9 cellular contexts compared by ENCODE assay signal in the genomic region with DNA sequence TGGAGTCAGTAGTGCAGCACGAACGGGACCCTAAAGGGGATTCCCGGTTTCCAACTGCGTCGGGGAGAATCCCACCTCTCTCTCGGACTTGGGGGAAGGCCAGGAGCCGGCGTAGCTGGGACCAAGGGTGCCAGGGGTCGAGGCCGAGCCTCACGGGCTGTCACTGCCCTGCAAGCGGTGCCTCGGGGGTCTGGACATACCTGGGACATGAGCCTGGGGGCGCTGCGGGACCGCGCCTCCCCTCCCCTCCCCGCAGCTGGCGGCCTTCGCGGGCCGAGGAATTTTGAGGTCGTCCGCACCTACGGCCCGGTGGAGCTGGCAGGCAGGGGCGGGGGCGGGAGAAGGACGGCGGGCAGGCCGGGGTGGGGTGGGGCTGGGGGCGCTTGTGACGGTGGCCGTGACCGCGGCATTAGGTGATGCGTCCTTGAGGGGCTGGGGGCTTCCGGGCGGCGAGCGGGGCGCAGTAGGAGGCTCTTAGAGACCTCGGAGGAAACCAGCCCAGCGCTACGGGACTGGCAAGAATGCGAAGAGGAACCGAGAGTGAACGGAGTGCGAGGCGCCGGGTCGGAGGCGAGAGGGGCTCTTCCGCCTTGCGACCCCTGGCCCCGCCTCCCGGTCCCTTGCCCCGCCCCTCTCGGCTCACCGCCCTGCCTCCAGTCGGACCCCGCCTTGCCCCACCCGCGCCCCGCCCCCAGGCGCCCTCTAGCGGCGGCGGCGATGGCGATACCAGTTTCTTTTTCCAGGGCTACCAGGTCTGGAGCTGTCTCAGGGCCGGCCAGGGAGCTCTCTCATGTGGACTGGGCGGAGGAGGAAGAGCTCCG. TPM values are rescaled to one million over a fixed set of nuclear protein-coding genes. Genes with fewer than 3 reads are reported as not detected.
DNase-seq lines count a peak whose midpoint lies in the region; ATAC-seq, FAIRE-seq and TF ChIP-seq lines count a peak whose summit lies in the region.
"Had no signal": no experiment of that assay in that cellular context is flagged by ENCODE, and none has a peak within 500 bp of the region (broad histone marks: within the 10 kb centered on the region; RNA-seq: fewer than 3 reads in every experiment).

No MANE protein-coding gene starts in this region.

- H3K4me3 Mint-ChIP-seq in chondrocyte (ENCODE audit: unreplicated experiment): peak overlapping the region; percentile 76

- H3K27ac ChIP-seq in BLaER1 treated with 17β-estradiol and CSF1 and Interleukin-3, amounts not matched to agents 10 nM and 100 nM: peak overlapping the region; percentile 73 to 87 (median 81)
- H3K27ac ChIP-seq: epithelial cell of prostate had no signal

- FAIRE-seq in GM19239 (lab: Jason Lieb, UNC): peak; percentile 91

- peak overlapping the region; percentile 57 for H3K27ac Mint-ChIP-seq in chondrocyte (ENCODE audit: unreplicated experiment)

- no peaks in the 10 kb centered on the region for H3K9me3 ChIP-seq in BLaER1 treated with 17β-estradiol and CSF1 and Interleukin-3, amounts not matched to agents 10 nM and 100 nM (replicated peaks in 1 of 11)

- H3K4me3 ChIP-seq in BLaER1 treated with 17β-estradiol and CSF1 and Interleukin-3, amounts not matched to agents 10 nM and 100 nM: peak overlapping the region; percentile 67 to 76 (median 70)

- ATAC-seq in HG03439 (IDR thresholded peaks at IDR 0.05; ENCODE audit: unreplicated experiment): peak; percentile 97

- no peaks in the 10 kb centered on the region for H4K20me1 ChIP-seq in BLaER1 treated with 17β-estradiol and CSF1 and Interleukin-3, amounts not matched to agents 10 nM and 100 nM

- H3K4me2 ChIP-seq in BLaER1 treated with 17β-estradiol and CSF1 and Interleukin-3, amounts not matched to agents 10 nM and 100 nM: peak overlapping the region; percentile 91 to 98 (median 94)

- peaks cover 24% of the 10 kb centered on the region for H3K4me1 Mint-ChIP-seq in chondrocyte (ENCODE audit: low read depth)

- no peaks in the 10 kb centered on the region for H3K36me3 Mint-ChIP-seq in chondrocyte (ENCODE audit: low read depth)

- H3K9me3 Mint-ChIP-seq in chondrocyte (ENCODE audit: low read depth): no peaks in the 10 kb centered on the region

- peak overlapping the region; percentile 76 to 95 (median 85) for H3K9ac ChIP-seq in BLaER1 treated with 17β-estradiol and CSF1 and Interleukin-3, amounts not matched to agents 10 nM and 100 nM

- peaks cover 5 to 27% (median 20%) of the 10 kb centered on the region in 10 experiments; a peak in 17 of 20 replicates for H3K4me1 ChIP-seq in BLaER1 treated with 17β-estradiol and CSF1 and Interleukin-3, amounts not matched to agents 10 nM and 100 nM

- peak; percentile 95 for TF ChIP-seq CTCF in chondrocyte (IDR thresholded peaks at IDR 0.05)

- DNase-seq in GM19239 (ENCODE audit: insufficient read length, low spot score) (peak; percentile 93), NCI-H460 (ENCODE audit: extremely low read depth, low read depth) (peak; percentile 79), chondrocyte (ENCODE audit: low spot score) (peak; percentile 96), left kidney (ENCODE audit: low read depth, low spot score) (peak; percentile 96)
- peak; percentile 94 to 96 for DNase-seq in activated CD4-positive, alpha-beta T cell treated with anti-CD3 and anti-CD28 coated beads for 24 hours (ENCODE audit: low read depth in 2 of 2)
- peak; percentile 96 to 99 for DNase-seq in stimulated activated CD4-positive, alpha-beta T cell treated with anti-CD3 and anti-CD28 coated beads, Interleukin-1b, Interleukin-23, amount 100 ng/mL, for 4 hours (ENCODE audit: low read depth in 2 of 2)

- H3K36me3 ChIP-seq in BLaER1 treated with 17β-estradiol and CSF1 and Interleukin-3, amounts not matched to agents 10 nM and 100 nM: no peaks in the 10 kb centered on the region

- H3K27me3 Mint-ChIP-seq in chondrocyte (ENCODE audit: low read depth): no peaks in the 10 kb centered on the region

- no peaks in the 10 kb centered on the region for H3K27me3 ChIP-seq in BLaER1 treated with 17β-estradiol and CSF1 and Interleukin-3, amounts not matched to agents 10 nM and 100 nM

RNA-seq across cellular contexts. Expression of a gene that starts 48.3 kb away (rescaled TPM):
- not detected in 2 replicates for total RNA-seq in NCI-H460 (2014; rRNA removed; shearing (Covaris generic))
- polyA plus RNA-seq in NCI-H460 (2014; cell fraction: nucleus; rRNA removed): not detected in 2 replicates
- not detected in 3 replicates for total RNA-seq in chondrocyte

RNA-seq across cellular contexts. Expression of a gene that starts 54.9 kb away (rescaled TPM):
- 329 and 351 TPM in 2 replicates for total RNA-seq in NCI-H460 (2014; rRNA removed; shearing (Covaris generic))
- polyA plus RNA-seq in NCI-H460 (2014; cell fraction: nucleus; rRNA removed): 100.0 and 117 TPM in 2 replicates
- total RNA-seq in chondrocyte: 72.6 to 94.4 TPM (median 76.7 TPM) in 3 replicates

Comparison
In these comparisons a context has a peak if more than half of its experiments do, and no peak if none do; other contexts are left out.
1. Peak in every context shown above with its lines: DNase-seq, ATAC-seq, H3K4me3 ChIP-seq and H3K27ac ChIP-seq.